20 cellular contexts compared by ENCODE assay signal in the genomic region with DNA sequence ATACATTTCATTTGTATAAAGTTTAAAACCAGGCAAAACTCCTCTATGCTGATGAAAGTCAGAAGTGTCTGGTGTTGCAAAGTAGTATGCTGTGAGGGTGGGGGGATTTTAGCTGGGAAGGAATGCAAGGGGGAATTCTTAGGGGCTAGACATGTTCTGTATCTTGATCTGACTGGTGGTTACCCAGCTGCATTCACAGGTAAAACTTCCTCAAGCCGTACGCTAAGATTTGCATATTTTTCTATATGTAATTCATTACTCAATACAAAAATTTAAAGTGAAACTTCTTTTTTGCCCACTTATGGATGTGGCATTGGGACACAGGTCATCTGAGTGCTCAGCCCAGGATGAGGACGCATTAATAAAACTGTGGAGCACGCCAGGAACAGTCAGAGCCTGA.
DNase-seq lines count a peak whose midpoint lies in the region; ATAC-seq and TF ChIP-seq lines count a peak whose summit lies in the region.
"Had no signal": no experiment of that assay in that cellular context is flagged by ENCODE, and none has a peak within 500 bp of the region (broad histone marks: within the 10 kb centered on the region; RNA-seq: fewer than 3 reads in every experiment).

No MANE protein-coding gene starts in this region.

- ATAC-seq in GM18867 (IDR thresholded peaks at IDR 0.05; ENCODE audit: unreplicated experiment) (peak; percentile 42), HG02610 (IDR thresholded peaks at IDR 0.05; ENCODE audit: unreplicated experiment) (peak; percentile 75), HG03460 (IDR thresholded peaks at IDR 0.05; ENCODE audit: unreplicated experiment) (peak; percentile 53), GM18907 (IDR thresholded peaks at IDR 0.05; ENCODE audit: unreplicated experiment) (no peak)
- ATAC-seq: psoas muscle had no signal

- CTCF ChIA-PET in RWPE1 (lab: Yijun Ruan, JAX) = no interaction called here

- TF ChIP-seq CTCF in RWPE1 (conservative IDR thresholded peaks at IDR 0.05; ENCODE audit: low read depth) = no peak

- POLR2A ChIA-PET in RWPE1 (lab: Yijun Ruan, JAX; ENCODE audit: low non-redundant PET) = no interaction called here

- DNase-seq in kidney tubule cell (ENCODE audit: low spot score) (peak; percentile 3), SIG-M5 (lab: John Stamatoyannopoulos, UW) (no peak), RWPE1 (ENCODE audit: low spot score) (no peak), DMS114 treated with DMSO at 0.1 percent for 48 hours (lab: John Stamatoyannopoulos, UW; ENCODE audit: unreplicated experiment) (no peak)
- DNase-seq: activated naive CD4-positive, alpha-beta T cell treated with anti-CD3 and anti-CD28 coated beads, Interleukin-2, amount 50 U/mL, for 16 hours; aorta; effector CD4-positive, alpha-beta T cell; NCI-H1417; NCI-H510A treated with DMSO at 0.1 percent for 48 hours; psoas muscle; RPMI8226; stimulated activated CD4-positive, alpha-beta T cell treated with anti-CD3 and anti-CD28 coated beads, Interleukin-4, amount 100 ng/mL, for 24 hours; stomach; transverse colon had no signal

- no peak overlapping the region for H3K27ac ChIP-seq in RWPE1
- H3K27ac ChIP-seq: neural progenitor cell, psoas muscle, skin epidermis, stomach, transverse colon had no signal
